In the genomic region with DNA sequence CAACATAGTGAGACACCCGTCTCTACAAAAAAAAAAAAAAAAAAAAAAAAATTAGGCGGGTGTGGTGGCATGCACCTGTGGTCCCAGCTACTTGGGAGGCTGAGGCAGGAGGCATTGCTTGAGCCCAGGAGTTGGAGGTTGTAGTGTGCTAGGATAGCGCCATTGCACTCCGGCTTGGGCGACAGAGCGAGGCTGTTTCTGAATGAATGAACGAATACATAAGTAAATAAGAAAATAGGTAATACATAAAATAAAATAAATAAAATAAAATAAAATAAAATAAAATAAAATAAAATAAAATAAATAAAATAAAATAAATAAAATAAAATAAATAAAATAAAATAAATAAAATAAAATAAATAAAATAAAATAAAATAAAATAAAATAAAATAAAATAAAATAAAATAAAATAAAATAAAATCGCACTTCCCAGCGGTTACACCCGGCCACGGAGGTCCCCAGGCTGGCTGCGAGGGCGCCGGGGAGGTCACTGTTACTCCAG, we compare ENCODE assay signal across 1 cellular context.
TF ChIP-seq lines count a peak whose summit lies in the region.

No MANE protein-coding gene starts in this region.

TF ChIP-seq in HEK293, 187 proteins besides CTCF, POLR2A, EP300 and RAD21:
- 0 out of 2 replicates have a peak, but pooled peaks have one; percentile 60 for TF ChIP-seq ZNF335 (tag by site-specific recombination; conservative IDR thresholded peaks at IDR 0.05)
- TF ChIP-seq, protein P1, sequence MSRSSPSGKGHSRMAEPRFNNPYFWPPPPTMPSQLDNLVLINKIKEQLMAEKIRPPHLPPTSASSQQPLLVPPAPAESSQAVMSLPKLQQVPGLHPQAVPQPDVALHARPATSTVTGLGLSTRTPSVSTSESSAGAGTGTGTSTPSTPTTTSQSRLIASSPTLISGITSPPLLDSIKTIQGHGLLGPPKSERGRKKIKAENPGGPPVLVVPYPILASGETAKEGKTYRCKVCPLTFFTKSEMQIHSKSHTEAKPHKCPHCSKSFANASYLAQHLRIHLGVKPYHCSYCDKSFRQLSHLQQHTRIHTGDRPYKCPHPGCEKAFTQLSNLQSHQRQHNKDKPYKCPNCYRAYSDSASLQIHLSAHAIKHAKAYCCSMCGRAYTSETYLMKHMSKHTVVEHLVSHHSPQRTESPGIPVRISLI (tag by site-specific recombination; IDR thresholded peaks at IDR 0.05): peak; percentile 96
